11 cellular contexts compared by ENCODE assay signal in genomic region chr2:25976884-25977741, GRCh38. TPM values are rescaled to one million over a fixed set of nuclear protein-coding genes. Genes with fewer than 3 reads are reported as not detected.
A peak's percentile ranks its signal among the peaks of the same experiment; 100 is the strongest.
DNase-seq lines count a peak whose midpoint lies in the region; ATAC-seq and TF ChIP-seq lines count a peak whose summit lies in the region.
"Had no signal": no experiment of that assay in that cellular context is flagged by ENCODE, and none has a peak within 500 bp of the region (broad histone marks: within the 10 kb centered on the region; RNA-seq: fewer than 3 reads in every experiment).

No MANE protein-coding gene starts in this region.

- DNase-seq in COLO829 (ENCODE audit: low spot score) (peak; percentile 52), MG63 (peak; percentile 39), choroid plexus epithelial cell (ENCODE audit: low read depth) (peak; percentile 26), NCI-H2107 treated with DMSO at 0.1 percent for 48 hours (lab: John Stamatoyannopoulos, UW; ENCODE audit: unreplicated experiment) (no peak)
- DNase-seq in activated T-cell treated with anti-CD3 and anti-CD28 coated beads, Interleukin-2, amount 50 U/mL, for 48 hours = no peak
- DNase-seq: CD8-positive, alpha-beta T cell; hippocampal formation; NCI-H1092 treated with DMSO at 0.1 percent for 48 hours had no signal

- no peaks in the 10 kb centered on the region for H3K9me2 ChIP-seq in neural cell (ENCODE audit: insufficient read depth, low read length)

- H3K27me3 ChIP-seq in MG63 (no peaks in the 10 kb centered on the region), neural cell (ENCODE audit: insufficient read depth, low read depth, low read length) (no peaks in the 10 kb centered on the region)

- no peak for ATAC-seq in GM21825 (IDR thresholded peaks at IDR 0.05; ENCODE audit: unreplicated experiment)
- no peak for ATAC-seq in HG02759 (IDR thresholded peaks at IDR 0.05; ENCODE audit: unreplicated experiment)
- ATAC-seq: CD8-positive, alpha-beta T cell had no signal

- H3K9me3 ChIP-seq in MG63 (no peaks in the 10 kb centered on the region), neural cell (ENCODE audit: low read length) (no peaks in the 10 kb centered on the region)

- H2AFZ ChIP-seq in neural cell (ENCODE audit: low read depth, low read length) = no peak overlapping the region

- no peaks in the 10 kb centered on the region for H3F3A ChIP-seq in neural cell (ENCODE audit: insufficient read depth, low read length, poor library complexity, severe bottlenecking)

- TF ChIP-seq RAD21 in neural cell (conservative IDR thresholded peaks at IDR 0.05) = no peak

- H3K4me3 ChIP-seq in MG63 (no peak overlapping the region), choroid plexus epithelial cell (ENCODE audit: low read depth, low read length) (no peak overlapping the region), neural cell (ENCODE audit: low read length) (peak overlapping the region; percentile 89)

- peak overlapping the region; percentile 60 for H3K9ac ChIP-seq in neural cell (ENCODE audit: low read length)

- H3K36me3 ChIP-seq in MG63 = no peaks in the 10 kb centered on the region
- peaks cover 13% of the 10 kb centered on the region for H3K36me3 ChIP-seq in neural cell (ENCODE audit: insufficient read depth, low read length)

- peak overlapping the region; percentile 98 for H3K4me2 ChIP-seq in neural cell (ENCODE audit: low read length)

- H4K20me1 ChIP-seq in neural cell (ENCODE audit: insufficient read depth) = no peaks in the 10 kb centered on the region

- TF ChIP-seq EP300 in neural cell (conservative IDR thresholded peaks at IDR 0.05; ENCODE audit: poor library complexity, severe bottlenecking) = no peak

- H3K27ac ChIP-seq in neural cell (ENCODE audit: low read length) = peak overlapping the region; percentile 67

- H3K79me2 ChIP-seq in neural cell (replicated peaks; ENCODE audit: insufficient read depth, low read length) = peaks cover 86% of the 10 kb centered on the region

- TF ChIP-seq CTCF in choroid plexus epithelial cell (conservative IDR thresholded peaks at IDR 0.05; ENCODE audit: low read depth, low read length) = no peak
- TF ChIP-seq CTCF in neural cell (IDR thresholded peaks at IDR 0.05; ENCODE audit: poor library complexity, severe bottlenecking) = no peak

TF ChIP-seq in neural cell, 6 proteins besides CTCF, POLR2A, EP300 and RAD21:
- TF ChIP-seq TAF1 (IDR thresholded peaks at IDR 0.05; ENCODE audit: low read depth) = no peak
- TF ChIP-seq, protein P1, sequence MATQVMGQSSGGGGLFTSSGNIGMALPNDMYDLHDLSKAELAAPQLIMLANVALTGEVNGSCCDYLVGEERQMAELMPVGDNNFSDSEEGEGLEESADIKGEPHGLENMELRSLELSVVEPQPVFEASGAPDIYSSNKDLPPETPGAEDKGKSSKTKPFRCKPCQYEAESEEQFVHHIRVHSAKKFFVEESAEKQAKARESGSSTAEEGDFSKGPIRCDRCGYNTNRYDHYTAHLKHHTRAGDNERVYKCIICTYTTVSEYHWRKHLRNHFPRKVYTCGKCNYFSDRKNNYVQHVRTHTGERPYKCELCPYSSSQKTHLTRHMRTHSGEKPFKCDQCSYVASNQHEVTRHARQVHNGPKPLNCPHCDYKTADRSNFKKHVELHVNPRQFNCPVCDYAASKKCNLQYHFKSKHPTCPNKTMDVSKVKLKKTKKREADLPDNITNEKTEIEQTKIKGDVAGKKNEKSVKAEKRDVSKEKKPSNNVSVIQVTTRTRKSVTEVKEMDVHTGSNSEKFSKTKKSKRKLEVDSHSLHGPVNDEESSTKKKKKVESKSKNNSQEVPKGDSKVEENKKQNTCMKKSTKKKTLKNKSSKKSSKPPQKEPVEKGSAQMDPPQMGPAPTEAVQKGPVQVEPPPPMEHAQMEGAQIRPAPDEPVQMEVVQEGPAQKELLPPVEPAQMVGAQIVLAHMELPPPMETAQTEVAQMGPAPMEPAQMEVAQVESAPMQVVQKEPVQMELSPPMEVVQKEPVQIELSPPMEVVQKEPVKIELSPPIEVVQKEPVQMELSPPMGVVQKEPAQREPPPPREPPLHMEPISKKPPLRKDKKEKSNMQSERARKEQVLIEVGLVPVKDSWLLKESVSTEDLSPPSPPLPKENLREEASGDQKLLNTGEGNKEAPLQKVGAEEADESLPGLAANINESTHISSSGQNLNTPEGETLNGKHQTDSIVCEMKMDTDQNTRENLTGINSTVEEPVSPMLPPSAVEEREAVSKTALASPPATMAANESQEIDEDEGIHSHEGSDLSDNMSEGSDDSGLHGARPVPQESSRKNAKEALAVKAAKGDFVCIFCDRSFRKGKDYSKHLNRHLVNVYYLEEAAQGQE (IDR thresholded peaks at IDR 0.05; ENCODE audit: borderline replicate concordance) = no peak
- no peak for TF ChIP-seq MXI1 (conservative IDR thresholded peaks at IDR 0.05; ENCODE audit: poor library complexity, severe bottlenecking)
- TF ChIP-seq SMC3 (conservative IDR thresholded peaks at IDR 0.05; ENCODE audit: poor library complexity) = no peak
- no peak for TF ChIP-seq POLR2AphosphoS5 (IDR thresholded peaks at IDR 0.05)
- no peak for TF ChIP-seq EZH2 (IDR thresholded peaks at IDR 0.05; ENCODE audit: borderline replicate concordance, insufficient read depth, low read length, poor library complexity, severe bottlenecking)
TF ChIP-seq in neural cell: peak in this region for 0.

RNA-seq across cellular contexts. Expression of gene KIF3C, which starts 5.2 kb away (rescaled TPM):
- total RNA-seq in MG63 (2014; rRNA removed; shearing (Covaris generic); ENCODE audit: low replicate concordance) = 3.2 and 9.5 TPM in 2 replicates
- polyA plus RNA-seq in neural cell = 53.6 and 65.3 TPM in 2 replicates
- 141 and 147 TPM in 2 replicates for polyA minus RNA-seq in neural cell

RNA-seq across cellular contexts. Expression of gene RAB10, which starts 56.8 kb away (rescaled TPM):
- total RNA-seq in MG63 (2014; rRNA removed; shearing (Covaris generic); ENCODE audit: low replicate concordance) = 102 and 162 TPM in 2 replicates
- 151 and 169 TPM in 2 replicates for polyA plus RNA-seq in neural cell
- polyA minus RNA-seq in neural cell = 193 and 207 TPM in 2 replicates

Comparison
In these comparisons a context has a peak if more than half of its experiments do, and no peak if none do; other contexts are left out.
1. DNase-seq: peak in COLO829 (single experiment), MG63 (single experiment) and choroid plexus epithelial cell (single experiment); none in activated T-cell treated with anti-CD3 and anti-CD28 coated beads, Interleukin-2, amount 50 U/mL, for 48 hours (0 of 2) and NCI-H2107 treated with DMSO at 0.1 percent for 48 hours (single experiment).